ENCODE assay signal across 25 cellular contexts in the genomic region with DNA sequence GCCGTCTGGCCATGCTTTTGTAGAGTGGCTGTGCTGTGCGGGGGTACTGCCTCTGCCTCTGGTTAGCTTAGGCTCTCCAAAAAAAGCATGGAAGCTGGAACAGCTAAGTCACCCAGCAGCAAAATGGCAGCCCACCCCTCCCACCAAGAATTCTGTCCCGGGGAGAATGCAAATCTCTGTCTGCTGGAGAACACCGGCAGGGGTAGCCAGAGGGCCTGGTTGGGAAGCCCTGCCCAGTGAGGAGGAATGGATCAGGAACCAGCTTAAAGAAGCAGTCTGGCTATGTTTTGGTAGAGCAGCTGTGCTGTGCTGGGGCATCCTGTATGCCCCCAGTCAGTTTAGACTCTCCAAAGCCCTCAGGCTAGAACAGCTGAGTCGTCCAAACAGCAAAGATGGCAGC. TPM values are rescaled to one million over a fixed set of nuclear protein-coding genes. Genes with fewer than 3 reads are reported as not detected.
DNase-seq lines count a peak whose midpoint lies in the region; ATAC-seq and TF ChIP-seq lines count a peak whose summit lies in the region.
"Had no signal": no experiment of that assay in that cellular context is flagged by ENCODE, and none has a peak within 500 bp of the region (broad histone marks: within the 10 kb centered on the region; RNA-seq: fewer than 3 reads in every experiment).

No MANE protein-coding gene starts in this region.

- intact Hi-C loops in activated naive CD4-positive, alpha-beta T cell treated with anti-CD3 and anti-CD28 coated beads for 36 hours (cut with micrococcal nuclease) = no loop called here

- H3K27ac ChIP-seq in GM23338 (ENCODE audit: low read depth) (no peak overlapping the region), endodermal cell (ENCODE audit: low read depth, low read length) (no peak overlapping the region), neural progenitor cell (no peak overlapping the region), substantia nigra (ENCODE audit: low read depth, low read length, poor library complexity, severe bottlenecking) (no peak overlapping the region)
- H3K27ac ChIP-seq: A549; BLaER1 treated with 17β-estradiol and CSF1 and Interleukin-3, amounts not matched to agents 10 nM and 100 nM; SJSA1 had no signal

- CTCF ChIA-PET in activated naive CD4-positive, alpha-beta T cell treated with anti-CD3 and anti-CD28 coated beads for 36 hours (lab: Charles Lee) = no interaction called here

- H3K4me1 ChIP-seq in GM23338 (ENCODE audit: insufficient read depth) = no peaks in the 10 kb centered on the region
- no peaks in the 10 kb centered on the region for H3K4me1 ChIP-seq in endodermal cell (ENCODE audit: control insufficient read depth, insufficient read depth, low read length)
- H3K4me1 ChIP-seq in neural progenitor cell = no peaks in the 10 kb centered on the region
- H3K4me1 ChIP-seq: A549; BLaER1 treated with 17β-estradiol and CSF1 and Interleukin-3, amounts not matched to agents 10 nM and 100 nM; SJSA1 had no signal

- no peaks in the 10 kb centered on the region; the same call in 2 of the 3 replicates for H3K4me1 Mint-ChIP-seq in GM23338
- H3K4me1 Mint-ChIP-seq in endodermal cell = peaks cover 2% of the 10 kb centered on the region
- H3K4me1 Mint-ChIP-seq in neural progenitor cell = no peaks in the 10 kb centered on the region
- no peaks in the 10 kb centered on the region for H3K4me1 Mint-ChIP-seq in activated naive CD4-positive, alpha-beta T cell treated with anti-CD3 and anti-CD28 coated beads for 36 hours (ENCODE audit: low read depth)

- WGBS in endodermal cell (ENCODE audit: insufficient coverage in 1 of 2, insufficient read length in 1 of 2), 2 experiments = 76 to 79% methylated on average over 5 of the region's 5 CpGs

- H3K9me3 ChIP-seq in endodermal cell (ENCODE audit: control insufficient read depth, low read length) (no peaks in the 10 kb centered on the region), neural progenitor cell (ENCODE audit: low read depth) (peaks cover 5% of the 10 kb centered on the region)
- H3K9me3 ChIP-seq: A549, SJSA1 had no signal

- no peaks in the 10 kb centered on the region for H3K27me3 ChIP-seq in GM23338 (ENCODE audit: insufficient read depth)
- no peaks in the 10 kb centered on the region for H3K27me3 ChIP-seq in endodermal cell (ENCODE audit: control insufficient read depth, insufficient read depth, low read length, poor library complexity, severe bottlenecking)
- no peaks in the 10 kb centered on the region for H3K27me3 ChIP-seq in neural progenitor cell
- H3K27me3 ChIP-seq: BLaER1 treated with 17β-estradiol and CSF1 and Interleukin-3, amounts not matched to agents 10 nM and 100 nM; SJSA1 had no signal

- H3K4me3 ChIP-seq in GM23338 (no peak overlapping the region), endodermal cell (ENCODE audit: low read length) (no peak overlapping the region), neural progenitor cell (no peak overlapping the region)
- H3K4me3 ChIP-seq: A549; BLaER1 treated with 17β-estradiol and CSF1 and Interleukin-3, amounts not matched to agents 10 nM and 100 nM; K562; SJSA1 had no signal

- H3K79me2 ChIP-seq in GM23338 (replicated peaks; ENCODE audit: insufficient read depth) = no peaks in the 10 kb centered on the region
- no peaks in the 10 kb centered on the region for H3K79me2 ChIP-seq in neural progenitor cell (ENCODE audit: low read depth)

- H3F3A ChIP-seq in GM23338 (replicated peaks; ENCODE audit: low read depth) = no peaks in the 10 kb centered on the region
- H3F3A ChIP-seq in neural progenitor cell (ENCODE audit: low read depth) = no peaks in the 10 kb centered on the region

- H3K4me2 ChIP-seq in GM23338 (no peak overlapping the region), neural progenitor cell (no peak overlapping the region)
- H3K4me2 ChIP-seq: A549; BLaER1 treated with 17β-estradiol and CSF1 and Interleukin-3, amounts not matched to agents 10 nM and 100 nM had no signal

- H2AFZ ChIP-seq in GM23338 (peak overlapping the region; percentile 52; the same call in 1 of the 2 replicates), neural progenitor cell (replicated peaks) (peak overlapping the region; percentile 34)

- TF ChIP-seq CTCF in GM23338 (conservative IDR thresholded peaks at IDR 0.05; ENCODE audit: low read depth in 2 of 2) = peak in 1 of 2 experiments; percentile 34; a peak in 2 of 4 replicates
- peak; percentile 50 for TF ChIP-seq CTCF in endodermal cell (conservative IDR thresholded peaks at IDR 0.05)
- TF ChIP-seq CTCF in neural progenitor cell (IDR thresholded peaks at IDR 0.05) = no peak

- no peak overlapping the region for H3K9ac ChIP-seq in endodermal cell (ENCODE audit: extremely low read depth, low read length, poor library complexity, severe bottlenecking)
- H3K9ac ChIP-seq in neural progenitor cell = no peak overlapping the region
- H3K9ac ChIP-seq: BLaER1 treated with 17β-estradiol and CSF1 and Interleukin-3, amounts not matched to agents 10 nM and 100 nM had no signal

- H4K20me1 ChIP-seq in GM23338 (replicated peaks; ENCODE audit: insufficient read depth) (no peaks in the 10 kb centered on the region), neural progenitor cell (ENCODE audit: low read depth) (no peaks in the 10 kb centered on the region)
- H4K20me1 ChIP-seq: BLaER1 treated with 17β-estradiol and CSF1 and Interleukin-3, amounts not matched to agents 10 nM and 100 nM had no signal

- no peaks in the 10 kb centered on the region; the same call in 2 of the 3 replicates for H3K36me3 Mint-ChIP-seq in GM23338 (ENCODE audit: low read depth)
- H3K36me3 Mint-ChIP-seq in endodermal cell (ENCODE audit: low read depth) = no peaks in the 10 kb centered on the region
- H3K36me3 Mint-ChIP-seq in neural progenitor cell = no peaks in the 10 kb centered on the region
- no peaks in the 10 kb centered on the region for H3K36me3 Mint-ChIP-seq in activated naive CD4-positive, alpha-beta T cell treated with anti-CD3 and anti-CD28 coated beads for 36 hours (ENCODE audit: low read depth)

- peaks cover 8% of the 10 kb centered on the region for H3K9me2 ChIP-seq in GM23338 (ENCODE audit: insufficient read depth)

- DNase-seq in GM23338 (ENCODE audit: low spot score) (peak; percentile 3), RPMI7951 (ENCODE audit: low read depth) (peak; percentile 38), endodermal cell (peak; percentile 66), neural progenitor cell (ENCODE audit: low spot score) (no peak), substantia nigra (lab: John Stamatoyannopoulos, UW) (no peak), cerebellum (ENCODE audit: low spot score) (no peak)
- no peak for DNase-seq in activated naive CD4-positive, alpha-beta T cell treated with anti-CD3 and anti-CD28 coated beads for 36 hours
- DNase-seq: AML-193; CD4-positive, alpha-beta T cell; Kasumi-1; MV-4-11; NCI-H1105; NCI-H1436 treated with DMSO at 0.1 percent for 48 hours; NCI-H1930; NCI-H2107; NCI-H446 treated with DMSO at 0.1 percent for 48 hours; NCI-H526; NCI-H82; NK-92 treated with Interleukin-12 subunit alpha and Interleukin-12 subunit beta, amount 100 ng/mL, for 24 hours; PC-3 had no signal

- no peak overlapping the region for H3K27ac Mint-ChIP-seq in GM23338
- no peak overlapping the region for H3K27ac Mint-ChIP-seq in endodermal cell
- no peak overlapping the region for H3K27ac Mint-ChIP-seq in neural progenitor cell
- no peak overlapping the region for H3K27ac Mint-ChIP-seq in activated naive CD4-positive, alpha-beta T cell treated with anti-CD3 and anti-CD28 coated beads for 36 hours
- H3K27ac Mint-ChIP-seq: CD4-positive, alpha-beta T cell had no signal

- no peak overlapping the region for H3K4me3 Mint-ChIP-seq in GM23338
- no peak overlapping the region for H3K4me3 Mint-ChIP-seq in endodermal cell
- H3K4me3 Mint-ChIP-seq in neural progenitor cell = no peak overlapping the region
- H3K4me3 Mint-ChIP-seq in activated naive CD4-positive, alpha-beta T cell treated with anti-CD3 and anti-CD28 coated beads for 36 hours = no peak overlapping the region
- H3K4me3 Mint-ChIP-seq: CD4-positive, alpha-beta T cell had no signal

- no peaks in the 10 kb centered on the region for H3K27me3 Mint-ChIP-seq in GM23338 (ENCODE audit: insufficient read depth, low read depth, poor library complexity)
- peaks cover 3% of the 10 kb centered on the region for H3K27me3 Mint-ChIP-seq in endodermal cell (ENCODE audit: insufficient read depth)
- peaks cover 5% of the 10 kb centered on the region for H3K27me3 Mint-ChIP-seq in neural progenitor cell (ENCODE audit: insufficient read depth, low read depth)
- H3K27me3 Mint-ChIP-seq in activated naive CD4-positive, alpha-beta T cell treated with anti-CD3 and anti-CD28 coated beads for 36 hours (ENCODE audit: low read depth) = peaks cover 16% of the 10 kb centered on the region

- H3K36me3 ChIP-seq in GM23338 (ENCODE audit: insufficient read depth) = no peaks in the 10 kb centered on the region
- no peaks in the 10 kb centered on the region for H3K36me3 ChIP-seq in endodermal cell (ENCODE audit: control insufficient read depth, insufficient read depth, low read length)
- no peaks in the 10 kb centered on the region for H3K36me3 ChIP-seq in neural progenitor cell
- H3K36me3 ChIP-seq: BLaER1 treated with 17β-estradiol and CSF1 and Interleukin-3, amounts not matched to agents 10 nM and 100 nM; SJSA1 had no signal

- no peak; the same call in 2 of the 3 replicates for ATAC-seq in GM23338
- ATAC-seq: A549, K562, PC-3, Right ventricle myocardium inferior had no signal

- H3K9me3 Mint-ChIP-seq in GM23338 (0 out of 3 replicates have a peak, but pooled peaks cover 5% of the 10 kb centered on the region), endodermal cell (peaks cover 9% of the 10 kb centered on the region), neural progenitor cell (peaks cover 36% of the 10 kb centered on the region)
- H3K9me3 Mint-ChIP-seq in activated naive CD4-positive, alpha-beta T cell treated with anti-CD3 and anti-CD28 coated beads for 36 hours = peaks cover 8% of the 10 kb centered on the region

RNA-seq across cellular contexts. Expression of gene PTPRG, which starts 56.2 kb away (rescaled TPM):
- 117 and 131 TPM in 2 replicates for total RNA-seq in GM23338 (2014; rRNA removed; shearing (Covaris generic))
- polyA plus RNA-seq in GM23338 (2016; fragmentation: Nextera tagmentation; extraction: Ambion mirVana) = 18.4 and 24.4 TPM in 2 replicates
- 43.0 and 44.9 TPM in 2 replicates for total RNA-seq in RPMI7951 (2014; rRNA removed; shearing (Covaris generic))
- total RNA-seq in endodermal cell (100 to 1,000 TPM in 1 of 2 donors, 10 to 100 TPM in 1; 76.5 to 108 TPM), neural progenitor cell (ENCODE audit: low replicate concordance) (65.1 and 65.3 TPM in 2 replicates), cerebellum (143 TPM)
- 49.7 TPM for polyA plus RNA-seq in endodermal cell (2013, experiment 1 of 2)
- 51.9 TPM for polyA plus RNA-seq in endodermal cell (2013, experiment 2 of 2)
- under 1 TPM; 0.24 to 0.37 TPM for total RNA-seq in activated naive CD4-positive, alpha-beta T cell treated with anti-CD3 and anti-CD28 coated beads for 36 hours
- polyA plus RNA-seq: K562 had no signal

Comparison
In these comparisons a context has a peak if more than half of its experiments do, and no peak if none do; other contexts are left out.
1. DNase-seq: peak in GM23338 (single experiment), RPMI7951 (single experiment) and endodermal cell (single experiment); none in neural progenitor cell (single experiment), substantia nigra (0 of 49), cerebellum (single experiment) and activated naive CD4-positive, alpha-beta T cell treated with anti-CD3 and anti-CD28 coated beads for 36 hours (single experiment).
2. RNA of gene PTPRG, which starts 56.2 kb away (total RNA-seq): 143 TPM in cerebellum (single experiment), 117 to 131 TPM in GM23338, 76.5 to 108 TPM in endodermal cell, 65.1 to 65.3 TPM in neural progenitor cell and 43.0 to 44.9 TPM in RPMI7951; 0.24 to 0.37 TPM in activated naive CD4-positive, alpha-beta T cell treated with anti-CD3 and anti-CD28 coated beads for 36 hours; every median in the first group is over 10 times any median in the second.